In the genomic region with DNA sequence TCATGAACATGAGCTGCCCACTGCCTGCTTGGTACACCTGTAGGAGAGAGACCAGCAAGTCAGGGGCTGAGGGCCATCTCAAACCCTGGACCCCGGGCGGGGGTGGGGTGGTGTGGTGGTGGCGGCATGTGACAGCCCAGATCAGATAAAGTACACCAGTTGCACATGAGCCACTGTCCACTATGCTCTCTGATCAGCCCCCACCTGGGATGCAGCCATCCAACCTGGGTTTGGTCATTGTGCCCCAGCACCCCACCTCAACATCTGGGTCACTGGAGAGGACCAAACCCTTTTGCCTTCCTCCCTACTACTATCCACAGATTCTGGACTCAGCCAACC, we compare ENCODE assay signal across 22 cellular contexts.
"Had no signal": no experiment of that assay in that cellular context is flagged by ENCODE, and none has a peak within 500 bp of the region (broad histone marks: within the 10 kb centered on the region; RNA-seq: fewer than 3 reads in every experiment).

No MANE protein-coding gene starts in this region.

- H3K4me3 ChIP-seq: breast epithelium, SJSA1 had no signal

- ATAC-seq: activated CD8-positive, alpha-beta T cell treated with anti-CD3 and anti-CD28 coated beads, Interleukin-2, amount 10 ng/mL, durations not matched to agents 7 days and 5 days; Panc1; SK-N-SH treated with all-trans-retinoic acid at 6 μM for 48 hours; WTC11 had no signal

- H3K27me3 ChIP-seq: breast epithelium, SJSA1 had no signal

- H3K27ac ChIP-seq: KMS-11, SJSA1 had no signal

- H3K4me2 ChIP-seq: KMS-11 had no signal

- H3K9ac ChIP-seq: KMS-11 had no signal

- DNase-seq: activated CD4-positive, alpha-beta T cell treated with anti-CD3 and anti-CD28 coated beads for 48 hours; activated CD4-positive, alpha-beta T cell treated with anti-CD3 and anti-CD28 coated beads, Interleukin-2, amount 50 U/mL, for 4 hours; activated CD4-positive, CD25-positive, alpha-beta regulatory T cell treated with anti-CD3 and anti-CD28 coated beads, Interleukin-2, amount 50 U/mL, for 72 hours; activated CD8-positive, alpha-beta memory T cell treated with anti-CD3 and anti-CD28 coated beads, Interleukin-2, amount 50 U/mL, for 48 hours; activated CD8-positive, alpha-beta T cell treated with anti-CD3 and anti-CD28 coated beads, Interleukin-2, amount 10 ng/mL, durations not matched to agents 7 days and 5 days; activated T-cell treated with anti-CD3 and anti-CD28 coated beads, Interleukin-2, amount 50 U/mL, for 1 hour; anterior cingulate cortex; NCI-H1092; NCI-H1417; NCI-H1694; NCI-H2029 treated with DMSO at 0.1 percent for 48 hours; NCI-H345; NCI-H510A; NCI-H526 treated with DMSO at 0.1 percent for 48 hours; OCI-M1; SHP77 had no signal

- H3K9me3 ChIP-seq: breast epithelium had no signal
